In the genomic region with DNA sequence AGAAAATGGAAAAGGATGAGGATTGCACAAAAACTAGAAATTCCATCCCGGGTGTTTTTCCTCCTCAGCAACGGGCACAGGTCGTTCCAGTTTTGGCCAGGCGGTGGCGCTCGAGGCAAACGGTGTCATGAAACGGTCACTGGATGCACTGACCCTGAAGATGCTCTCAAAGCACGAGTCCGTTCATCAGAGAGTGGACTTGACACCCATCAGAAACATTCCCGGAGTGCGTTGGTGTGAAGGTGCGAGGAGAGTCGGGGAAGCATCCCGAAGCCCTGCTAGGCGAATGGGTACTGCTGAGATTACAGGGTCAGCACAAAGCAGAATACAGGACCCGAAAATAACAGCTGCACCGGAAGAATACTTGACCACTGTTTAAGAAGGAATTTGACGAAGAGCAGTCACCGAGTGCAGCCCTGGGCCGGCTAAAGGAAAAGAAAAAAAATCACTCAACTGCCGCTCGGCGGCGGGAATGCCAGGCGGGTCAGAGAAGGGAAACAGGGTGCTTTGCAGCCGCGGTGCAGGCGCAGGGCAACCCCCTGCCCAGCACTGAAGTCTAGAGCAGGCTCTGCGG, we compare ENCODE assay signal across 1 cellular context.
TF ChIP-seq lines count a peak whose summit lies in the region.

No MANE protein-coding gene starts in this region.

TF ChIP-seq in K562, 482 proteins besides CTCF, POLR2A, EP300 and RAD21 (continued from another document):
- TF ChIP-seq, protein P1, sequence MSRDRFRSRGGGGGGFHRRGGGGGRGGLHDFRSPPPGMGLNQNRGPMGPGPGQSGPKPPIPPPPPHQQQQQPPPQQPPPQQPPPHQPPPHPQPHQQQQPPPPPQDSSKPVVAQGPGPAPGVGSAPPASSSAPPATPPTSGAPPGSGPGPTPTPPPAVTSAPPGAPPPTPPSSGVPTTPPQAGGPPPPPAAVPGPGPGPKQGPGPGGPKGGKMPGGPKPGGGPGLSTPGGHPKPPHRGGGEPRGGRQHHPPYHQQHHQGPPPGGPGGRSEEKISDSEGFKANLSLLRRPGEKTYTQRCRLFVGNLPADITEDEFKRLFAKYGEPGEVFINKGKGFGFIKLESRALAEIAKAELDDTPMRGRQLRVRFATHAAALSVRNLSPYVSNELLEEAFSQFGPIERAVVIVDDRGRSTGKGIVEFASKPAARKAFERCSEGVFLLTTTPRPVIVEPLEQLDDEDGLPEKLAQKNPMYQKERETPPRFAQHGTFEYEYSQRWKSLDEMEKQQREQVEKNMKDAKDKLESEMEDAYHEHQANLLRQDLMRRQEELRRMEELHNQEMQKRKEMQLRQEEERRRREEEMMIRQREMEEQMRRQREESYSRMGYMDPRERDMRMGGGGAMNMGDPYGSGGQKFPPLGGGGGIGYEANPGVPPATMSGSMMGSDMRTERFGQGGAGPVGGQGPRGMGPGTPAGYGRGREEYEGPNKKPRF (IDR thresholded peaks at IDR 0.05; ENCODE audit: low read depth, low read length): no peak
- TF ChIP-seq, protein P2, sequence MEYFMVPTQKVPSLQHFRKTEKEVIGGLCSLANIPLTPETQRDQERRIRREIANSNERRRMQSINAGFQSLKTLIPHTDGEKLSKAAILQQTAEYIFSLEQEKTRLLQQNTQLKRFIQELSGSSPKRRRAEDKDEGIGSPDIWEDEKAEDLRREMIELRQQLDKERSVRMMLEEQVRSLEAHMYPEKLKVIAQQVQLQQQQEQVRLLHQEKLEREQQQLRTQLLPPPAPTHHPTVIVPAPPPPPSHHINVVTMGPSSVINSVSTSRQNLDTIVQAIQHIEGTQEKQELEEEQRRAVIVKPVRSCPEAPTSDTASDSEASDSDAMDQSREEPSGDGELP (CRISPR knock-in tag; IDR thresholded peaks at IDR 0.05; ENCODE audit: borderline replicate concordance): peak; percentile 21; the same call in 1 of the 2 replicates
- TF ChIP-seq MAFG (tag; conservative IDR thresholded peaks at IDR 0.05) (0 out of 2 replicates have a peak, but pooled peaks have one; percentile 17), ZFP36 (IDR thresholded peaks at IDR 0.05; ENCODE audit: low read depth, low read length, partially characterized antibody) (peak; percentile 41), CREB1 (IDR thresholded peaks at IDR 0.05) (no peak), CREB1 (CRISPR knock-in tag; IDR thresholded peaks at IDR 0.05) (0 out of 2 replicates have a peak, but pooled peaks have one; percentile 42), MAZ (CRISPR knock-in tag; conservative IDR thresholded peaks at IDR 0.05 in 1 of 2, IDR thresholded peaks at IDR 0.05 in 1 of 2) (0 out of 4 replicates have a peak, but pooled peaks of 1 of the 2 experiments have one; percentile 19), CTBP1 (IDR thresholded peaks at IDR 0.05; ENCODE audit: borderline replicate concordance) (peak; percentile 80), CC2D1A (IDR thresholded peaks at IDR 0.05) (0 out of 2 replicates have a peak, but pooled peaks have one; percentile 53), ARID2 (IDR thresholded peaks at IDR 0.05) (peak; percentile 71), CHD2 (IDR thresholded peaks at IDR 0.05; ENCODE audit: low read depth, low read length) (no peak), STAG1 (CRISPR knock-in tag; IDR thresholded peaks at IDR 0.05; ENCODE audit: borderline replicate concordance) (peak; percentile 95), TBL1XR1 (IDR thresholded peaks at IDR 0.05; ENCODE audit: low read length in 2 of 2) (0 out of 4 replicates have a peak, but pooled peaks of 1 of the 2 experiments have one; percentile 48), MAFK (IDR thresholded peaks at IDR 0.05; ENCODE audit: low read length) (0 out of 2 replicates have a peak, but pooled peaks have one; percentile 10), MYC (IDR thresholded peaks at IDR 0.05; ENCODE audit: low read depth, low read length) (0 out of 2 replicates have a peak, but pooled peaks have one; percentile 26), MYC (CRISPR knock-in tag; IDR thresholded peaks at IDR 0.05; ENCODE audit: borderline replicate concordance, low read depth) (no peak), EZH2 (IDR thresholded peaks at IDR 0.05; ENCODE audit: borderline replicate concordance, low read depth, low read length) (no peak), JUND (IDR thresholded peaks at IDR 0.05; ENCODE audit: borderline replicate concordance, low read depth, low read length) (0 out of 2 replicates have a peak, but pooled peaks have one; percentile 9), JUND (tag; IDR thresholded peaks at IDR 0.05; ENCODE audit: borderline replicate concordance, low read depth, low read length) (peak; percentile 18; the same call in 1 of the 3 replicates), ESRRA (IDR thresholded peaks at IDR 0.05; ENCODE audit: borderline replicate concordance, low read depth) (peak; percentile 23; the same call in 1 of the 2 replicates), L3MBTL2 (IDR thresholded peaks at IDR 0.05) (peak; percentile 87), RBM15 (IDR thresholded peaks at IDR 0.05; ENCODE audit: insufficient read depth, low read length) (no peak), RCOR1 (IDR thresholded peaks at IDR 0.05; ENCODE audit: borderline replicate concordance in 1 of 2, low read depth in 2 of 2, low read length in 2 of 2) (peak in 1 of 2 experiments; percentile 89; a peak in 1 of 4 replicates)
- TF ChIP-seq, protein P3, sequence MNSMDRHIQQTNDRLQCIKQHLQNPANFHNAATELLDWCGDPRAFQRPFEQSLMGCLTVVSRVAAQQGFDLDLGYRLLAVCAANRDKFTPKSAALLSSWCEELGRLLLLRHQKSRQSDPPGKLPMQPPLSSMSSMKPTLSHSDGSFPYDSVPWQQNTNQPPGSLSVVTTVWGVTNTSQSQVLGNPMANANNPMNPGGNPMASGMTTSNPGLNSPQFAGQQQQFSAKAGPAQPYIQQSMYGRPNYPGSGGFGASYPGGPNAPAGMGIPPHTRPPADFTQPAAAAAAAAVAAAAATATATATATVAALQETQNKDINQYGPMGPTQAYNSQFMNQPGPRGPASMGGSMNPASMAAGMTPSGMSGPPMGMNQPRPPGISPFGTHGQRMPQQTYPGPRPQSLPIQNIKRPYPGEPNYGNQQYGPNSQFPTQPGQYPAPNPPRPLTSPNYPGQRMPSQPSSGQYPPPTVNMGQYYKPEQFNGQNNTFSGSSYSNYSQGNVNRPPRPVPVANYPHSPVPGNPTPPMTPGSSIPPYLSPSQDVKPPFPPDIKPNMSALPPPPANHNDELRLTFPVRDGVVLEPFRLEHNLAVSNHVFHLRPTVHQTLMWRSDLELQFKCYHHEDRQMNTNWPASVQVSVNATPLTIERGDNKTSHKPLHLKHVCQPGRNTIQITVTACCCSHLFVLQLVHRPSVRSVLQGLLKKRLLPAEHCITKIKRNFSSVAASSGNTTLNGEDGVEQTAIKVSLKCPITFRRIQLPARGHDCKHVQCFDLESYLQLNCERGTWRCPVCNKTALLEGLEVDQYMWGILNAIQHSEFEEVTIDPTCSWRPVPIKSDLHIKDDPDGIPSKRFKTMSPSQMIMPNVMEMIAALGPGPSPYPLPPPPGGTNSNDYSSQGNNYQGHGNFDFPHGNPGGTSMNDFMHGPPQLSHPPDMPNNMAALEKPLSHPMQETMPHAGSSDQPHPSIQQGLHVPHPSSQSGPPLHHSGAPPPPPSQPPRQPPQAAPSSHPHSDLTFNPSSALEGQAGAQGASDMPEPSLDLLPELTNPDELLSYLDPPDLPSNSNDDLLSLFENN (IDR thresholded peaks at IDR 0.05; ENCODE audit: low read depth in 2 of 2, low read length in 2 of 2): peak in 1 of 2 experiments; percentile 24; a peak in 1 of 4 replicates
- TF ChIP-seq, protein P4, sequence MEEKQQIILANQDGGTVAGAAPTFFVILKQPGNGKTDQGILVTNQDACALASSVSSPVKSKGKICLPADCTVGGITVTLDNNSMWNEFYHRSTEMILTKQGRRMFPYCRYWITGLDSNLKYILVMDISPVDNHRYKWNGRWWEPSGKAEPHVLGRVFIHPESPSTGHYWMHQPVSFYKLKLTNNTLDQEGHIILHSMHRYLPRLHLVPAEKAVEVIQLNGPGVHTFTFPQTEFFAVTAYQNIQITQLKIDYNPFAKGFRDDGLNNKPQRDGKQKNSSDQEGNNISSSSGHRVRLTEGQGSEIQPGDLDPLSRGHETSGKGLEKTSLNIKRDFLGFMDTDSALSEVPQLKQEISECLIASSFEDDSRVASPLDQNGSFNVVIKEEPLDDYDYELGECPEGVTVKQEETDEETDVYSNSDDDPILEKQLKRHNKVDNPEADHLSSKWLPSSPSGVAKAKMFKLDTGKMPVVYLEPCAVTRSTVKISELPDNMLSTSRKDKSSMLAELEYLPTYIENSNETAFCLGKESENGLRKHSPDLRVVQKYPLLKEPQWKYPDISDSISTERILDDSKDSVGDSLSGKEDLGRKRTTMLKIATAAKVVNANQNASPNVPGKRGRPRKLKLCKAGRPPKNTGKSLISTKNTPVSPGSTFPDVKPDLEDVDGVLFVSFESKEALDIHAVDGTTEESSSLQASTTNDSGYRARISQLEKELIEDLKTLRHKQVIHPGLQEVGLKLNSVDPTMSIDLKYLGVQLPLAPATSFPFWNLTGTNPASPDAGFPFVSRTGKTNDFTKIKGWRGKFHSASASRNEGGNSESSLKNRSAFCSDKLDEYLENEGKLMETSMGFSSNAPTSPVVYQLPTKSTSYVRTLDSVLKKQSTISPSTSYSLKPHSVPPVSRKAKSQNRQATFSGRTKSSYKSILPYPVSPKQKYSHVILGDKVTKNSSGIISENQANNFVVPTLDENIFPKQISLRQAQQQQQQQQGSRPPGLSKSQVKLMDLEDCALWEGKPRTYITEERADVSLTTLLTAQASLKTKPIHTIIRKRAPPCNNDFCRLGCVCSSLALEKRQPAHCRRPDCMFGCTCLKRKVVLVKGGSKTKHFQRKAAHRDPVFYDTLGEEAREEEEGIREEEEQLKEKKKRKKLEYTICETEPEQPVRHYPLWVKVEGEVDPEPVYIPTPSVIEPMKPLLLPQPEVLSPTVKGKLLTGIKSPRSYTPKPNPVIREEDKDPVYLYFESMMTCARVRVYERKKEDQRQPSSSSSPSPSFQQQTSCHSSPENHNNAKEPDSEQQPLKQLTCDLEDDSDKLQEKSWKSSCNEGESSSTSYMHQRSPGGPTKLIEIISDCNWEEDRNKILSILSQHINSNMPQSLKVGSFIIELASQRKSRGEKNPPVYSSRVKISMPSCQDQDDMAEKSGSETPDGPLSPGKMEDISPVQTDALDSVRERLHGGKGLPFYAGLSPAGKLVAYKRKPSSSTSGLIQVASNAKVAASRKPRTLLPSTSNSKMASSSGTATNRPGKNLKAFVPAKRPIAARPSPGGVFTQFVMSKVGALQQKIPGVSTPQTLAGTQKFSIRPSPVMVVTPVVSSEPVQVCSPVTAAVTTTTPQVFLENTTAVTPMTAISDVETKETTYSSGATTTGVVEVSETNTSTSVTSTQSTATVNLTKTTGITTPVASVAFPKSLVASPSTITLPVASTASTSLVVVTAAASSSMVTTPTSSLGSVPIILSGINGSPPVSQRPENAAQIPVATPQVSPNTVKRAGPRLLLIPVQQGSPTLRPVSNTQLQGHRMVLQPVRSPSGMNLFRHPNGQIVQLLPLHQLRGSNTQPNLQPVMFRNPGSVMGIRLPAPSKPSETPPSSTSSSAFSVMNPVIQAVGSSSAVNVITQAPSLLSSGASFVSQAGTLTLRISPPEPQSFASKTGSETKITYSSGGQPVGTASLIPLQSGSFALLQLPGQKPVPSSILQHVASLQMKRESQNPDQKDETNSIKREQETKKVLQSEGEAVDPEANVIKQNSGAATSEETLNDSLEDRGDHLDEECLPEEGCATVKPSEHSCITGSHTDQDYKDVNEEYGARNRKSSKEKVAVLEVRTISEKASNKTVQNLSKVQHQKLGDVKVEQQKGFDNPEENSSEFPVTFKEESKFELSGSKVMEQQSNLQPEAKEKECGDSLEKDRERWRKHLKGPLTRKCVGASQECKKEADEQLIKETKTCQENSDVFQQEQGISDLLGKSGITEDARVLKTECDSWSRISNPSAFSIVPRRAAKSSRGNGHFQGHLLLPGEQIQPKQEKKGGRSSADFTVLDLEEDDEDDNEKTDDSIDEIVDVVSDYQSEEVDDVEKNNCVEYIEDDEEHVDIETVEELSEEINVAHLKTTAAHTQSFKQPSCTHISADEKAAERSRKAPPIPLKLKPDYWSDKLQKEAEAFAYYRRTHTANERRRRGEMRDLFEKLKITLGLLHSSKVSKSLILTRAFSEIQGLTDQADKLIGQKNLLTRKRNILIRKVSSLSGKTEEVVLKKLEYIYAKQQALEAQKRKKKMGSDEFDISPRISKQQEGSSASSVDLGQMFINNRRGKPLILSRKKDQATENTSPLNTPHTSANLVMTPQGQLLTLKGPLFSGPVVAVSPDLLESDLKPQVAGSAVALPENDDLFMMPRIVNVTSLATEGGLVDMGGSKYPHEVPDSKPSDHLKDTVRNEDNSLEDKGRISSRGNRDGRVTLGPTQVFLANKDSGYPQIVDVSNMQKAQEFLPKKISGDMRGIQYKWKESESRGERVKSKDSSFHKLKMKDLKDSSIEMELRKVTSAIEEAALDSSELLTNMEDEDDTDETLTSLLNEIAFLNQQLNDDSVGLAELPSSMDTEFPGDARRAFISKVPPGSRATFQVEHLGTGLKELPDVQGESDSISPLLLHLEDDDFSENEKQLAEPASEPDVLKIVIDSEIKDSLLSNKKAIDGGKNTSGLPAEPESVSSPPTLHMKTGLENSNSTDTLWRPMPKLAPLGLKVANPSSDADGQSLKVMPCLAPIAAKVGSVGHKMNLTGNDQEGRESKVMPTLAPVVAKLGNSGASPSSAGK (IDR thresholded peaks at IDR 0.05): peak; percentile 59; the same call in 1 of the 2 replicates
- TF ChIP-seq, protein P5, sequence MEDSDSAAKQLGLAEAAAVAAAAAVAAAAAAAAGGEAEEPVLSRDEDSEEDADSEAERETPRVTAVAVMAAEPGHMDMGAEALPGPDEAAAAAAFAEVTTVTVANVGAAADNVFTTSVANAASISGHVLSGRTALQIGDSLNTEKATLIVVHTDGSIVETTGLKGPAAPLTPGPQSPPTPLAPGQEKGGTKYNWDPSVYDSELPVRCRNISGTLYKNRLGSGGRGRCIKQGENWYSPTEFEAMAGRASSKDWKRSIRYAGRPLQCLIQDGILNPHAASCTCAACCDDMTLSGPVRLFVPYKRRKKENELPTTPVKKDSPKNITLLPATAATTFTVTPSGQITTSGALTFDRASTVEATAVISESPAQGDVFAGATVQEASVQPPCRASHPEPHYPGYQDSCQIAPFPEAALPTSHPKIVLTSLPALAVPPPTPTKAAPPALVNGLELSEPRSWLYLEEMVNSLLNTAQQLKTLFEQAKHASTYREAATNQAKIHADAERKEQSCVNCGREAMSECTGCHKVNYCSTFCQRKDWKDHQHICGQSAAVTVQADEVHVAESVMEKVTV (CRISPR knock-in tag; IDR thresholded peaks at IDR 0.05): peak; percentile 96
